1 cellular context compared by ENCODE assay signal in genomic region chr4:124711469-124712416, GRCh38.
TF ChIP-seq lines count a peak whose summit lies in the region.

No MANE protein-coding gene starts in this region.

TF ChIP-seq in K562, 482 proteins besides CTCF, POLR2A, EP300 and RAD21 (continued from another document and continues in another):
- no peak for TF ChIP-seq GTF2E2 (tag; IDR thresholded peaks at IDR 0.05)
- peak; percentile 91 for TF ChIP-seq HMBOX1 (IDR thresholded peaks at IDR 0.05)
- TF ChIP-seq HDAC2 (IDR thresholded peaks at IDR 0.05): 0 out of 2 replicates have a peak, but pooled peaks have one; percentile 32
- TF ChIP-seq NR2C2 (CRISPR knock-in tag; IDR thresholded peaks at IDR 0.05): no peak
- TF ChIP-seq NR2C2 (tag; IDR thresholded peaks at IDR 0.05): no peak
- TF ChIP-seq MECOM (CRISPR knock-in tag; IDR thresholded peaks at IDR 0.05): no peak
- peak; percentile 38 for TF ChIP-seq TBP (optimal IDR thresholded peaks at IDR 0.05; ENCODE audit: low read depth, low read length)
- no peak for TF ChIP-seq ZNF232 (CRISPR knock-in tag; IDR thresholded peaks at IDR 0.05)
- TF ChIP-seq THAP12 (CRISPR knock-in tag; IDR thresholded peaks at IDR 0.05): no peak
- no peak for TF ChIP-seq SAFB (IDR thresholded peaks at IDR 0.05; ENCODE audit: borderline replicate concordance, low read depth, low read length)
- TF ChIP-seq MYBL2 (IDR thresholded peaks at IDR 0.05; ENCODE audit: low read depth): no peak
- TF ChIP-seq MYBL2 (CRISPR knock-in tag; IDR thresholded peaks at IDR 0.05; ENCODE audit: borderline replicate concordance): no peak
- TF ChIP-seq AFF1 (IDR thresholded peaks at IDR 0.05; ENCODE audit: low read depth in 1 of 2, partially characterized antibody in 2 of 2): peak in 1 of 2 experiments; percentile 35
- no peak for TF ChIP-seq PRMT5 (CRISPR knock-in tag; IDR thresholded peaks at IDR 0.05)
- TF ChIP-seq PTTG1 (tag; IDR thresholded peaks at IDR 0.05; ENCODE audit: low read depth): no peak
- no peak for TF ChIP-seq TRIM25 (IDR thresholded peaks at IDR 0.05; ENCODE audit: borderline replicate concordance)
- no peak for TF ChIP-seq DACH1 (IDR thresholded peaks at IDR 0.05; ENCODE audit: partially characterized antibody)
- no peak for TF ChIP-seq SP2 (IDR thresholded peaks at IDR 0.05; ENCODE audit: extremely low read depth, low read depth, low read length, poor library complexity, severe bottlenecking)
- no peak for TF ChIP-seq RBM15 (IDR thresholded peaks at IDR 0.05; ENCODE audit: insufficient read depth, low read length)
- TF ChIP-seq TCF7L2 (IDR thresholded peaks at IDR 0.05; ENCODE audit: low read depth, low read length): no peak
- no peak for TF ChIP-seq ZNF75A (CRISPR knock-in tag; IDR thresholded peaks at IDR 0.05)
- TF ChIP-seq NEUROD1 (IDR thresholded peaks at IDR 0.05; ENCODE audit: borderline replicate concordance, low read depth, low read length, partially characterized antibody): no peak
- TF ChIP-seq COPS2 (conservative IDR thresholded peaks at IDR 0.05): no peak
- TF ChIP-seq ZBTB34 (CRISPR knock-in tag; IDR thresholded peaks at IDR 0.05): no peak
- peak; percentile 55 for TF ChIP-seq CHD1 (IDR thresholded peaks at IDR 0.05; ENCODE audit: low read length)
- no peak for TF ChIP-seq XRCC5 (IDR thresholded peaks at IDR 0.05; ENCODE audit: low read depth, low read length)
- no peak for TF ChIP-seq CCAR2 (IDR thresholded peaks at IDR 0.05; ENCODE audit: low read depth, low read length)
- TF ChIP-seq OTX1 (CRISPR knock-in tag; IDR thresholded peaks at IDR 0.05): no peak
- no peak for TF ChIP-seq ARID3B (CRISPR knock-in tag; IDR thresholded peaks at IDR 0.05; ENCODE audit: borderline replicate concordance)
- TF ChIP-seq ZNF280B (CRISPR knock-in tag; IDR thresholded peaks at IDR 0.05): no peak
- no peak for TF ChIP-seq ZNF431 (CRISPR knock-in tag; IDR thresholded peaks at IDR 0.05)
- no peak for TF ChIP-seq SRSF1 (IDR thresholded peaks at IDR 0.05; ENCODE audit: low read depth, low read length)
- TF ChIP-seq ZNF384 (IDR thresholded peaks at IDR 0.05; ENCODE audit: low read depth, low read length): no peak
- TF ChIP-seq ZBTB33 (CRISPR knock-in tag; IDR thresholded peaks at IDR 0.05): no peak
- 0 out of 2 replicates have a peak, but pooled peaks have one; percentile 11 for TF ChIP-seq CBFA2T3 (IDR thresholded peaks at IDR 0.05)
- TF ChIP-seq TEAD2 (tag; IDR thresholded peaks at IDR 0.05): no peak
- no peak for TF ChIP-seq GTF2F1 (IDR thresholded peaks at IDR 0.05; ENCODE audit: low read depth, low read length)
- TF ChIP-seq RBBP5 (IDR thresholded peaks at IDR 0.05; ENCODE audit: borderline replicate concordance, insufficient read depth, low read length, poor library complexity, severe bottlenecking): no peak
- TF ChIP-seq DPF2 (IDR thresholded peaks at IDR 0.05): peak; percentile 28; the same call in 1 of the 2 replicates
- TF ChIP-seq MEIS2 (IDR thresholded peaks at IDR 0.05; ENCODE audit: partially characterized antibody): no peak
- TF ChIP-seq CREB3L1 (IDR thresholded peaks at IDR 0.05; ENCODE audit: borderline replicate concordance, low read depth): no peak
- TF ChIP-seq ZNF445 (CRISPR knock-in tag; IDR thresholded peaks at IDR 0.05; ENCODE audit: low read depth): no peak
- no peak for TF ChIP-seq CHD4 (IDR thresholded peaks at IDR 0.05; ENCODE audit: insufficient read depth, insufficient replicate concordance, low read depth, low read length, poor library complexity, severe bottlenecking)
- TF ChIP-seq ZC3H11A (IDR thresholded peaks at IDR 0.05; ENCODE audit: low read depth, low read length): no peak
